Comparison of ENCODE assay signal across 15 cellular contexts in the genomic region with DNA sequence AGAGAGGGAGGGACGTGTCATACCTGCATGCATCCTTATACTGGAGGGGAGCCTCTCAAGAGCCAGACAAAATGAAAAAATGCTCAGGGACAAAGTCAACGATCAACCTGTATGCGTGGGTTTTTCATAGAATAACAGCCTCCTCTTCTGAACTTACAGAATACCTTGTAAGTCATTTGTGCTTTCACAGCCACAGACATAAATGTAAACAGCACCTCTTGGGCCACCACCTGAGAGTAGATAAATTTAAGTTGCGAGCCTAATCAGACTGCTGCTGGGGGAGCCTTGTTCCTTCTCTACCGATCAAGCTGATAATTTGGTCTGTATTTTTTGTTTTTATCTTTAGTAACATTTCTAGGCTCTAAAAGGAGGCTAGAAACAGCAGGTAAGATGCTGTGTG.
"Had no signal": no experiment of that assay in that cellular context is flagged by ENCODE, and none has a peak within 500 bp of the region (broad histone marks: within the 10 kb centered on the region; RNA-seq: fewer than 3 reads in every experiment).

No MANE protein-coding gene starts in this region.

- H3K4me1 ChIP-seq: heart left ventricle, lower lobe of right lung, spleen had no signal

- H3K27me3 ChIP-seq: heart left ventricle, neural progenitor cell, spleen had no signal

- H3K4me2 ChIP-seq: neural progenitor cell had no signal

- H3K36me3 ChIP-seq: heart left ventricle, lower lobe of right lung, neural progenitor cell, spleen, WERI-Rb-1 had no signal

- H3K4me3 Mint-ChIP-seq: activated naive CD4-positive, alpha-beta T cell treated with anti-CD3 and anti-CD28 coated beads for 36 hours; brain; neural progenitor cell had no signal

- H3K9me3 ChIP-seq: heart left ventricle, lower lobe of right lung, spleen had no signal

- ATAC-seq: heart left ventricle, lower lobe of right lung, sciatic nerve, SK-N-SH treated with all-trans-retinoic acid at 6 μM for 48 hours had no signal

- DNase-seq: activated CD4-positive, alpha-beta T cell treated with anti-CD3 and anti-CD28 coated beads for 4 hours; amygdala; cerebellar nuclear complex; effector memory CD4-positive, alpha-beta T cell; heart left ventricle; lower lobe of right lung; spleen; T-helper 1 cell; WERI-Rb-1 had no signal

- H3K27ac ChIP-seq: heart left ventricle, lower lobe of right lung, neural progenitor cell, spleen, WERI-Rb-1 had no signal

- H3K4me1 Mint-ChIP-seq: brain had no signal

- H3K9me3 Mint-ChIP-seq: activated naive CD4-positive, alpha-beta T cell treated with anti-CD3 and anti-CD28 coated beads for 36 hours; activated T-helper 2 cell treated with anti-CD3 and anti-CD28 coated beads, Interferon-gamma antibody, Interleukin-2, Interleukin-4, amounts not matched to agents 10 μg/mL and 5 μg/mL and 100 μg/mL, durations not matched to agents 14 hours and 24 hours and 36 hours had no signal

- H3K27ac Mint-ChIP-seq: activated naive CD4-positive, alpha-beta T cell treated with anti-CD3 and anti-CD28 coated beads for 36 hours; activated T-helper 2 cell treated with anti-CD3 and anti-CD28 coated beads, Interferon-gamma antibody, Interleukin-2, Interleukin-4, amounts not matched to agents 10 μg/mL and 5 μg/mL and 100 μg/mL, durations not matched to agents 14 hours and 24 hours and 36 hours; brain; neural progenitor cell had no signal

- H3K4me3 ChIP-seq: heart left ventricle, lower lobe of right lung, neural progenitor cell, spleen had no signal

- H3K9ac ChIP-seq: neural progenitor cell had no signal
